In genomic region chr1:65554829-65555228, GRCh38 we compare ENCODE assay signal across 18 cellular contexts.
"Had no signal": no experiment of that assay in that cellular context is flagged by ENCODE, and none has a peak within 500 bp of the region (broad histone marks: within the 10 kb centered on the region; RNA-seq: fewer than 3 reads in every experiment).

No MANE protein-coding gene starts in this region.

- H3K27ac ChIP-seq: adrenal gland, ascending aorta, breast epithelium, esophagus squamous epithelium, gastrocnemius medialis, upper lobe of right lung had no signal

- H3K9me3 ChIP-seq: adrenal gland, gastrocnemius medialis, upper lobe of right lung had no signal

- H3K4me1 ChIP-seq: adrenal gland, ascending aorta, breast epithelium, esophagus squamous epithelium, gastrocnemius medialis, left lung, upper lobe of right lung had no signal

- H3K4me3 ChIP-seq: adrenal gland, ascending aorta, breast epithelium, esophagus squamous epithelium, gastrocnemius medialis, left lung, upper lobe of right lung had no signal

- ATAC-seq: activated T-helper 17 cell treated with anti-CD3 and anti-CD28 coated beads, Interleukin-2, amount 50 U/mL, for 72 hours; gastrocnemius medialis; left lung; natural killer cell treated with Interleukin-12 subunit alpha and Interleukin-12 subunit beta and Interleukin-15 and Interleukin-18, amount 100 ng/mL, for 72 hours; T-cell; upper lobe of right lung had no signal

- H3K36me3 ChIP-seq: adrenal gland, ascending aorta, breast epithelium, esophagus squamous epithelium, gastrocnemius medialis, left lung, upper lobe of right lung had no signal

- DNase-seq: activated CD4-positive, alpha-beta T cell treated with anti-CD3 and anti-CD28 coated beads for 1 hour; activated CD8-positive, alpha-beta memory T cell treated with anti-CD3 and anti-CD28 coated beads, Interleukin-2, amount 50 U/mL, for 4 hours; activated T-cell treated with anti-CD3 and anti-CD28 coated beads, Interleukin-2, amount 50 U/mL, for 24 hours; adrenal gland; cortex of kidney; esophagus squamous epithelium; gastrocnemius medialis; left lung; mammary epithelial cell; nucleus accumbens; stimulated activated CD4-positive, alpha-beta T cell treated with anti-CD3 and anti-CD28 coated beads, Interleukin-4, amount 100 ng/mL, for 24 hours; stimulated activated naive CD4-positive, alpha-beta T cell treated with Interleukin-2 at 50 U/mL for 16 hours; T-cell; upper lobe of right lung had no signal

- H3K27me3 ChIP-seq: adrenal gland, ascending aorta, breast epithelium, esophagus squamous epithelium, gastrocnemius medialis, left lung, upper lobe of right lung had no signal
